19 cellular contexts compared by ENCODE assay signal in the genomic region with DNA sequence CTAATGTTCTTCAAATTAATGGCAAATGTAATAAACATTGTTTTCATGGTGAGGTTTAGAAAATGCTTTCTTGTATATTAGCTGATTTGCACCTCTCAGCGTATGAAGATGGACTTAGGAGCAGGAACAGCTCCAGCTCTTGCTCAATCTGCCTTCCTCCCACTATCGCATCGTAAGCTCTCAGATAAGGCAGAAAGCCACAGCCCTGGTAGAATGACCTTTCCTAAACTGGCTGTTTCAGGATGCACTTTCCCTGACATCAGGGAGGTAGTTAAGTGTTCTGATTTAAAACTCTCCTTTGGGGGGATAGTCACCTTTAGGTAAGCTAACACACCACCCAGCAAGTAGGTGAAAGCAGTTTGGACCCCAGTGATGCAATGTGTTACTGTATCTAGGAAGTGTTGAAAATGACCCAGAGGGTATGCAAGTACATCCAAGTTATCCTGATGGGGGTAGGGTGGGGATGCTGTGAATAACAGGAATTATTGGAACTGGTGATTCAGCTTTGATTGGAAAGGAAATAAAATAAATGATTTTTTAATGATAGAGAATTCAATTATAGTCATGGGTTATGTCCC.
DNase-seq lines count a peak whose midpoint lies in the region; ATAC-seq and TF ChIP-seq lines count a peak whose summit lies in the region.
"Had no signal": no experiment of that assay in that cellular context is flagged by ENCODE, and none has a peak within 500 bp of the region (broad histone marks: within the 10 kb centered on the region; RNA-seq: fewer than 3 reads in every experiment).

No MANE protein-coding gene starts in this region.

- H3K27me3 ChIP-seq in liver (ENCODE audit: control insufficient read depth in 4 of 4, insufficient read depth in 4 of 4, low read length in 3 of 4): no peaks in the 10 kb centered on the region
- no peaks in the 10 kb centered on the region for H3K27me3 ChIP-seq in subcutaneous abdominal adipose tissue (ENCODE audit: control insufficient read depth in 5 of 5, insufficient read depth in 4 of 5, low read length in 5 of 5)
- H3K27me3 ChIP-seq: MG63, Peyer's patch had no signal

- H3K9ac ChIP-seq in liver (ENCODE audit: low read depth in 1 of 2, low read length in 2 of 2) (no peak overlapping the region), subcutaneous abdominal adipose tissue (ENCODE audit: low read length in 5 of 5) (peak overlapping the region in 2 of 5 donors; percentile 42 to 78)

- CTCF ChIA-PET in activated CD8-positive, alpha-beta T cell treated with anti-CD3 and anti-CD28 coated beads, Interleukin-2, amount 10 ng/mL, durations not matched to agents 7 days and 5 days (lab: Charles Lee): interaction anchor here (1.1 to 1.2 kb wide), 2 partner anchors 69 to 173 kb away, joined by 3 read pairs; no protein-coding TSS in a partner anchor
- CTCF ChIA-PET in activated CD8-positive, alpha-beta T cell treated with anti-CD3 and anti-CD28 coated beads for 36 hours (lab: Charles Lee): interaction anchor here (0.6 to 2.0 kb wide), 4 partner anchors 38 to 184 kb away, joined by 3 to 6 read pairs (median 4); no protein-coding TSS in a partner anchor

- H3K27ac ChIP-seq in liver (ENCODE audit: low read depth in 1 of 2, low read length in 2 of 2) (no peak overlapping the region), subcutaneous abdominal adipose tissue (ENCODE audit: low read depth, low read length) (peak overlapping the region; percentile 85)
- H3K27ac ChIP-seq: A549, dorsolateral prefrontal cortex had no signal

- no peak for TF ChIP-seq CTCF in activated CD8-positive, alpha-beta T cell treated with anti-CD3 and anti-CD28 coated beads for 36 hours (IDR thresholded peaks at IDR 0.05)
- TF ChIP-seq CTCF in choroid plexus epithelial cell (conservative IDR thresholded peaks at IDR 0.05; ENCODE audit: low read depth, low read length) (no peak), liver (IDR thresholded peaks at IDR 0.05; ENCODE audit: low read depth, low read length, missing input control) (no peak)

- intact Hi-C loops in activated CD8-positive, alpha-beta T cell treated with anti-CD3 and anti-CD28 coated beads for 36 hours (cut with micrococcal nuclease): no loop called here

- H3K4me3 Mint-ChIP-seq in activated CD8-positive, alpha-beta T cell treated with anti-CD3 and anti-CD28 coated beads, Interleukin-2, amount 10 ng/mL, durations not matched to agents 7 days and 5 days: no peak overlapping the region
- no peak overlapping the region for H3K4me3 Mint-ChIP-seq in activated CD8-positive, alpha-beta T cell treated with anti-CD3 and anti-CD28 coated beads for 36 hours
- H3K4me3 Mint-ChIP-seq: CD8-positive, alpha-beta T cell; stimulated activated naive CD8-positive, alpha-beta T cell treated with anti-CD3 and anti-CD28 coated beads, Interleukin-15, amount 100 ng/mL, for 72 hours had no signal

- peak; percentile 20 to 28 for TF ChIP-seq RAD21 in liver (IDR thresholded peaks at IDR 0.05)

- WGBS in liver: 19% methylated on average over 3 of the region's 3 CpGs

- no peaks in the 10 kb centered on the region for H3K36me3 ChIP-seq in liver (ENCODE audit: control insufficient read depth in 4 of 4, insufficient read depth in 3 of 4, low read depth in 1 of 4, low read length in 3 of 4)
- H3K36me3 ChIP-seq in subcutaneous abdominal adipose tissue (ENCODE audit: control insufficient read depth in 5 of 5, insufficient read depth in 5 of 5, low read length in 5 of 5): no peaks in the 10 kb centered on the region
- H3K36me3 ChIP-seq: Peyer's patch had no signal

- POLR2A ChIA-PET in activated CD8-positive, alpha-beta T cell treated with anti-CD3 and anti-CD28 coated beads, Interleukin-2, amount 10 ng/mL, durations not matched to agents 7 days and 5 days (lab: Charles Lee): interaction anchor here (1.0 kb wide), 1 partner anchor 71 kb away, joined by 4 read pairs; no protein-coding TSS in a partner anchor
- POLR2A ChIA-PET in activated CD8-positive, alpha-beta T cell treated with anti-CD3 and anti-CD28 coated beads for 36 hours (lab: Charles Lee): interaction anchor here (0.9 kb wide), 1 partner anchor 43 kb away, joined by 4 read pairs; no protein-coding TSS in a partner anchor

- no peak for ATAC-seq in activated CD8-positive, alpha-beta T cell treated with anti-CD3 and anti-CD28 coated beads, Interleukin-2, amount 10 ng/mL, durations not matched to agents 7 days and 5 days
- ATAC-seq in activated CD8-positive, alpha-beta T cell treated with anti-CD3 and anti-CD28 coated beads for 36 hours: no peak
- ATAC-seq: A549; CD8-positive, alpha-beta T cell; stimulated activated naive CD8-positive, alpha-beta T cell treated with anti-CD3 and anti-CD28 coated beads, Interleukin-15, amount 100 ng/mL, for 72 hours had no signal

- H3K4me1 ChIP-seq in liver (ENCODE audit: control insufficient read depth in 4 of 4, insufficient read depth in 4 of 4, low read length in 3 of 4) (no peaks in the 10 kb centered on the region), subcutaneous abdominal adipose tissue (ENCODE audit: control insufficient read depth in 5 of 5, insufficient read depth in 5 of 5, low read length in 5 of 5) (peaks cover 17 to 67% (median 54%) of the 10 kb centered on the region in 5 donors)

- no peaks in the 10 kb centered on the region for H3K9me3 ChIP-seq in liver (ENCODE audit: control insufficient read depth in 4 of 4, low read length in 3 of 4)
- no peaks in the 10 kb centered on the region for H3K9me3 ChIP-seq in subcutaneous abdominal adipose tissue (ENCODE audit: control insufficient read depth in 5 of 5, low read length in 5 of 5)
- H3K9me3 ChIP-seq: A549, MG63, Peyer's patch had no signal

- H3K4me1 Mint-ChIP-seq in activated CD8-positive, alpha-beta T cell treated with anti-CD3 and anti-CD28 coated beads, Interleukin-2, amount 10 ng/mL, durations not matched to agents 7 days and 5 days (ENCODE audit: low read depth): peaks cover 68% of the 10 kb centered on the region
- peaks cover 75% of the 10 kb centered on the region for H3K4me1 Mint-ChIP-seq in activated CD8-positive, alpha-beta T cell treated with anti-CD3 and anti-CD28 coated beads for 36 hours (ENCODE audit: low read depth)

- peak; percentile 12 for DNase-seq in activated CD8-positive, alpha-beta T cell treated with anti-CD3 and anti-CD28 coated beads, Interleukin-2, amount 10 ng/mL, durations not matched to agents 7 days and 5 days
- no peak for DNase-seq in activated CD8-positive, alpha-beta T cell treated with anti-CD3 and anti-CD28 coated beads for 36 hours
- DNase-seq in choroid plexus epithelial cell (ENCODE audit: low read depth) (peak; percentile 56), UCSD-AML1 (lab: John Stamatoyannopoulos, UW; ENCODE audit: unreplicated experiment) (no peak), SW 1271 (lab: John Stamatoyannopoulos, UW) (no peak), DMS114 treated with DMSO at 0.1 percent for 48 hours (lab: John Stamatoyannopoulos, UW; ENCODE audit: unreplicated experiment) (no peak)
- DNase-seq: activated CD4-positive, CD25-positive, alpha-beta regulatory T cell; activated gamma-delta T cell treated with Interleukin-2 at 50 U/mL for 16 hours; DMS79 treated with DMSO at 0.1 percent for 48 hours; dorsolateral prefrontal cortex; MG63; NCI-H2029; NCI-H526 treated with DMSO at 0.1 percent for 48 hours; Peyer's patch; stimulated activated naive CD8-positive, alpha-beta T cell treated with anti-CD3 and anti-CD28 coated beads, Interleukin-15, amount 100 ng/mL, for 72 hours had no signal

- H3K4me3 ChIP-seq in choroid plexus epithelial cell (ENCODE audit: low read depth, low read length): no peak overlapping the region
- H3K4me3 ChIP-seq in liver (ENCODE audit: low read depth in 1 of 3, low read length in 3 of 3): no peak overlapping the region
- H3K4me3 ChIP-seq in subcutaneous abdominal adipose tissue (ENCODE audit: low read depth in 1 of 5, low read length in 5 of 5): no peak overlapping the region
- H3K4me3 ChIP-seq: A549, dorsolateral prefrontal cortex, MG63, Peyer's patch had no signal

- H3K27ac Mint-ChIP-seq in activated CD8-positive, alpha-beta T cell treated with anti-CD3 and anti-CD28 coated beads, Interleukin-2, amount 10 ng/mL, durations not matched to agents 7 days and 5 days: no peak overlapping the region
- no peak overlapping the region for H3K27ac Mint-ChIP-seq in activated CD8-positive, alpha-beta T cell treated with anti-CD3 and anti-CD28 coated beads for 36 hours
- H3K27ac Mint-ChIP-seq: stimulated activated naive CD8-positive, alpha-beta T cell treated with anti-CD3 and anti-CD28 coated beads, Interleukin-15, amount 100 ng/mL, for 72 hours had no signal

- H3K9me3 Mint-ChIP-seq in activated CD8-positive, alpha-beta T cell treated with anti-CD3 and anti-CD28 coated beads, Interleukin-2, amount 10 ng/mL, durations not matched to agents 7 days and 5 days (ENCODE audit: insufficient read depth): no peaks in the 10 kb centered on the region
- H3K9me3 Mint-ChIP-seq in activated CD8-positive, alpha-beta T cell treated with anti-CD3 and anti-CD28 coated beads for 36 hours: no peaks in the 10 kb centered on the region
- H3K9me3 Mint-ChIP-seq: stimulated activated naive CD8-positive, alpha-beta T cell treated with anti-CD3 and anti-CD28 coated beads, Interleukin-15, amount 100 ng/mL, for 72 hours had no signal

- H3K36me3 Mint-ChIP-seq in activated CD8-positive, alpha-beta T cell treated with anti-CD3 and anti-CD28 coated beads, Interleukin-2, amount 10 ng/mL, durations not matched to agents 7 days and 5 days (ENCODE audit: low read depth): peaks cover 30% of the 10 kb centered on the region
- H3K36me3 Mint-ChIP-seq in activated CD8-positive, alpha-beta T cell treated with anti-CD3 and anti-CD28 coated beads for 36 hours (ENCODE audit: low read depth): peaks cover 2% of the 10 kb centered on the region

- no peaks in the 10 kb centered on the region for H3K27me3 Mint-ChIP-seq in activated CD8-positive, alpha-beta T cell treated with anti-CD3 and anti-CD28 coated beads, Interleukin-2, amount 10 ng/mL, durations not matched to agents 7 days and 5 days (ENCODE audit: low read depth)
- H3K27me3 Mint-ChIP-seq in activated CD8-positive, alpha-beta T cell treated with anti-CD3 and anti-CD28 coated beads for 36 hours: no peaks in the 10 kb centered on the region
- H3K27me3 Mint-ChIP-seq: stimulated activated naive CD8-positive, alpha-beta T cell treated with anti-CD3 and anti-CD28 coated beads, Interleukin-15, amount 100 ng/mL, for 72 hours had no signal

TF ChIP-seq in liver, 16 proteins besides CTCF, POLR2A, EP300 and RAD21:
- TF ChIP-seq HNF4A (conservative IDR thresholded peaks at IDR 0.05) (peak; percentile 41 to 53), JUND (IDR thresholded peaks at IDR 0.05) (no peak), FOXA1 (IDR thresholded peaks at IDR 0.05) (no peak), NR2F2 (IDR thresholded peaks at IDR 0.05) (peak; percentile 45), FOXA2 (IDR thresholded peaks at IDR 0.05) (no peak), RXRA (IDR thresholded peaks at IDR 0.05) (peak; percentile 38 to 51)
- TF ChIP-seq, protein P1, sequence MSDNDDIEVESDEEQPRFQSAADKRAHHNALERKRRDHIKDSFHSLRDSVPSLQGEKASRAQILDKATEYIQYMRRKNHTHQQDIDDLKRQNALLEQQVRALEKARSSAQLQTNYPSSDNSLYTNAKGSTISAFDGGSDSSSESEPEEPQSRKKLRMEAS (IDR thresholded peaks at IDR 0.05): no peak
TF ChIP-seq in liver: peak in this region for 3.

Comparison
In these comparisons a context has a peak if more than half of its experiments do, and no peak if none do; other contexts are left out.
1. DNase-seq: peak in activated CD8-positive, alpha-beta T cell treated with anti-CD3 and anti-CD28 coated beads, Interleukin-2, amount 10 ng/mL, durations not matched to agents 7 days and 5 days (single experiment) and choroid plexus epithelial cell (single experiment); none in activated CD8-positive, alpha-beta T cell treated with anti-CD3 and anti-CD28 coated beads for 36 hours (single experiment), UCSD-AML1 (single experiment), SW 1271 (0 of 2) and DMS114 treated with DMSO at 0.1 percent for 48 hours (single experiment).